In genomic region chr4:84870398-84871163, GRCh38 we compare ENCODE assay signal across 12 cellular contexts.
DNase-seq lines count a peak whose midpoint lies in the region; ATAC-seq and TF ChIP-seq lines count a peak whose summit lies in the region.
"Had no signal": no experiment of that assay in that cellular context is flagged by ENCODE, and none has a peak within 500 bp of the region (broad histone marks: within the 10 kb centered on the region; RNA-seq: fewer than 3 reads in every experiment).

No MANE protein-coding gene starts in this region.

- H3K36me3 Mint-ChIP-seq in GM23338 (ENCODE audit: low read depth) = no peaks in the 10 kb centered on the region
- H3K36me3 Mint-ChIP-seq: activated naive CD4-positive, alpha-beta T cell treated with anti-CD3 and anti-CD28 coated beads, Interleukin-2, amount 10 ng/mL, durations not matched to agents 7 days and 5 days had no signal

- H3K9me3 ChIP-seq in SJSA1 (replicated peaks) (no peaks in the 10 kb centered on the region), osteoblast (ENCODE audit: low read depth, low read length) (no peaks in the 10 kb centered on the region)

- H3K79me2 ChIP-seq in GM23338 (replicated peaks; ENCODE audit: insufficient read depth) = peaks cover 44% of the 10 kb centered on the region
- peaks cover 28% of the 10 kb centered on the region for H3K79me2 ChIP-seq in osteoblast (ENCODE audit: insufficient read depth, low read length)

- no peaks in the 10 kb centered on the region for H3F3A ChIP-seq in GM23338 (replicated peaks; ENCODE audit: low read depth)

- H3K4me3 Mint-ChIP-seq in GM23338 = peak overlapping the region; percentile 63
- H3K4me3 Mint-ChIP-seq: activated naive CD4-positive, alpha-beta T cell treated with anti-CD3 and anti-CD28 coated beads, Interleukin-2, amount 10 ng/mL, durations not matched to agents 7 days and 5 days had no signal

- no peaks in the 10 kb centered on the region for H3K9me2 ChIP-seq in GM23338 (ENCODE audit: insufficient read depth)

- H3K36me3 ChIP-seq in GM23338 (ENCODE audit: insufficient read depth) = no peaks in the 10 kb centered on the region
- H3K36me3 ChIP-seq in SJSA1 = no peaks in the 10 kb centered on the region
- no peaks in the 10 kb centered on the region for H3K36me3 ChIP-seq in osteoblast (ENCODE audit: insufficient read depth, low read length)

- H3K4me2 ChIP-seq in GM23338 (peak overlapping the region; percentile 60), osteoblast (ENCODE audit: insufficient read depth, low read length) (peak overlapping the region; percentile 30)

- no peak overlapping the region for H2AFZ ChIP-seq in GM23338
- H2AFZ ChIP-seq in osteoblast (ENCODE audit: low read length) = no peak overlapping the region

- peak; percentile 92 for ATAC-seq in GM23338
- no peak for ATAC-seq in GM21447 (IDR thresholded peaks at IDR 0.05; ENCODE audit: unreplicated experiment)
- ATAC-seq: activated CD4-positive, CD25-positive, alpha-beta regulatory T cell treated with anti-CD3 and anti-CD28 coated beads, Interleukin-2, amount 50 U/mL, for 24 hours had no signal

- H3K27ac Mint-ChIP-seq in GM23338 = peak overlapping the region; percentile 99
- H3K27ac Mint-ChIP-seq: activated naive CD4-positive, alpha-beta T cell treated with anti-CD3 and anti-CD28 coated beads, Interleukin-2, amount 10 ng/mL, durations not matched to agents 7 days and 5 days had no signal

- H3K9me3 Mint-ChIP-seq in GM23338 = no peaks in the 10 kb centered on the region
- H3K9me3 Mint-ChIP-seq: activated naive CD4-positive, alpha-beta T cell treated with anti-CD3 and anti-CD28 coated beads, Interleukin-2, amount 10 ng/mL, durations not matched to agents 7 days and 5 days had no signal

- H4K20me1 ChIP-seq in GM23338 (replicated peaks; ENCODE audit: insufficient read depth) (no peaks in the 10 kb centered on the region), osteoblast (ENCODE audit: insufficient read depth, low read length) (no peaks in the 10 kb centered on the region)

- TF ChIP-seq CTCF in GM23338 (conservative IDR thresholded peaks at IDR 0.05; ENCODE audit: low read depth in 2 of 2) = no peak
- TF ChIP-seq CTCF in fibroblast of villous mesenchyme (IDR thresholded peaks at IDR 0.05; ENCODE audit: insufficient read depth, low read depth, low read length) = no peak
- TF ChIP-seq CTCF in osteoblast (IDR thresholded peaks at IDR 0.05; ENCODE audit: extremely low read depth, low read depth, low read length) = no peak

- peak overlapping the region; percentile 31 for H3K4me3 ChIP-seq in GM23338
- H3K4me3 ChIP-seq in SJSA1 = peak overlapping the region; percentile 17; the same call in 1 of the 2 replicates
- no peak overlapping the region for H3K4me3 ChIP-seq in fibroblast of villous mesenchyme (ENCODE audit: low read depth, low read length)
- no peak overlapping the region for H3K4me3 ChIP-seq in osteoblast (ENCODE audit: insufficient read depth, low read length)

- peak; percentile 95 for DNase-seq in GM23338 (ENCODE audit: low spot score)
- DNase-seq in SJSA1 (ENCODE audit: low read depth in 1 of 2, low spot score in 2 of 2) = peak; percentile 70 to 85
- peak; percentile 57 for DNase-seq in fibroblast of villous mesenchyme (ENCODE audit: low read depth)
- no peak for DNase-seq in osteoblast (ENCODE audit: insufficient read length, low spot score, missing footprints)
- DNase-seq in activated CD4-positive, alpha-beta T cell treated with anti-CD3 and anti-CD28 coated beads, Interleukin-2, amount 50 U/mL, for 4 hours = no peak
- DNase-seq in NCI-H2227 treated with DMSO at 0.1 percent for 48 hours (lab: John Stamatoyannopoulos, UW) = no peak
- DNase-seq in DMS153 (lab: John Stamatoyannopoulos, UW) = no peak
- DNase-seq: activated naive CD4-positive, alpha-beta T cell treated with anti-CD3 and anti-CD28 coated beads, Interleukin-2, amount 10 ng/mL, durations not matched to agents 7 days and 5 days; DMS79 treated with DMSO at 0.1 percent for 48 hours; occipital lobe had no signal

- H3K27ac ChIP-seq in GM23338 (ENCODE audit: low read depth) = peak overlapping the region; percentile 94
- peak overlapping the region; percentile 77 for H3K27ac ChIP-seq in SJSA1
- peak overlapping the region; percentile 43 for H3K27ac ChIP-seq in osteoblast (ENCODE audit: low read depth, low read length)

- H3K27me3 Mint-ChIP-seq in GM23338 (ENCODE audit: insufficient read depth, low read depth, poor library complexity) = no peaks in the 10 kb centered on the region
- H3K27me3 Mint-ChIP-seq: activated naive CD4-positive, alpha-beta T cell treated with anti-CD3 and anti-CD28 coated beads, Interleukin-2, amount 10 ng/mL, durations not matched to agents 7 days and 5 days had no signal

- H3K4me1 ChIP-seq in GM23338 (ENCODE audit: insufficient read depth) (peaks cover 50% of the 10 kb centered on the region), SJSA1 (replicated peaks) (peaks cover 22% of the 10 kb centered on the region), osteoblast (ENCODE audit: insufficient read depth, low read length) (peaks cover 8% of the 10 kb centered on the region)

- H3K4me1 Mint-ChIP-seq in GM23338 = peaks cover 58% of the 10 kb centered on the region
- H3K4me1 Mint-ChIP-seq: activated naive CD4-positive, alpha-beta T cell treated with anti-CD3 and anti-CD28 coated beads, Interleukin-2, amount 10 ng/mL, durations not matched to agents 7 days and 5 days had no signal

- H3K27me3 ChIP-seq in GM23338 (ENCODE audit: insufficient read depth) (no peaks in the 10 kb centered on the region), SJSA1 (replicated peaks) (no peaks in the 10 kb centered on the region), osteoblast (ENCODE audit: insufficient read depth, low read length) (no peaks in the 10 kb centered on the region)

TF ChIP-seq in GM23338, 12 proteins besides CTCF, POLR2A, EP300 and RAD21 (continues in another document):
- TF ChIP-seq EZH2phosphoT487 (IDR thresholded peaks at IDR 0.05; ENCODE audit: unreplicated experiment) (no peak), ZNF331 (CRISPR knock-in tag; IDR thresholded peaks at IDR 0.05; ENCODE audit: low read depth) (no peak), STAT1 (IDR thresholded peaks at IDR 0.05; ENCODE audit: unreplicated experiment) (no peak), POLR2AphosphoS5 (IDR thresholded peaks at IDR 0.05; ENCODE audit: low read depth) (no peak), EZH2 (IDR thresholded peaks at IDR 0.05; ENCODE audit: low read depth, unreplicated experiment) (no peak), ZNF114 (CRISPR knock-in tag; IDR thresholded peaks at IDR 0.05) (peak; percentile 83; the same call in 1 of the 2 replicates), CREB1 (CRISPR knock-in tag; IDR thresholded peaks at IDR 0.05; ENCODE audit: low read depth) (0 out of 2 replicates have a peak, but pooled peaks have one; percentile 6), JUNB (IDR thresholded peaks at IDR 0.05; ENCODE audit: unreplicated experiment) (no peak), NANOG (IDR thresholded peaks at IDR 0.05; ENCODE audit: borderline replicate concordance) (no peak)

Comparison
In these comparisons a context has a peak if more than half of its experiments do, and no peak if none do; other contexts are left out.
1. DNase-seq: peak in GM23338 (single experiment), SJSA1 (2 of 2) and fibroblast of villous mesenchyme (single experiment); none in osteoblast (single experiment), activated CD4-positive, alpha-beta T cell treated with anti-CD3 and anti-CD28 coated beads, Interleukin-2, amount 50 U/mL, for 4 hours (0 of 2), NCI-H2227 treated with DMSO at 0.1 percent for 48 hours (single experiment) and DMS153 (single experiment).
2. H3K27ac ChIP-seq: peak in every context shown above with its lines; median percentile 94 in GM23338; 77 in SJSA1; 43 in osteoblast.
3. H3K4me3 ChIP-seq: peak in GM23338 (single experiment) and SJSA1 (single experiment); none in fibroblast of villous mesenchyme (single experiment) and osteoblast (single experiment).